ENCODE assay signal across 4 cellular contexts in the genomic region with DNA sequence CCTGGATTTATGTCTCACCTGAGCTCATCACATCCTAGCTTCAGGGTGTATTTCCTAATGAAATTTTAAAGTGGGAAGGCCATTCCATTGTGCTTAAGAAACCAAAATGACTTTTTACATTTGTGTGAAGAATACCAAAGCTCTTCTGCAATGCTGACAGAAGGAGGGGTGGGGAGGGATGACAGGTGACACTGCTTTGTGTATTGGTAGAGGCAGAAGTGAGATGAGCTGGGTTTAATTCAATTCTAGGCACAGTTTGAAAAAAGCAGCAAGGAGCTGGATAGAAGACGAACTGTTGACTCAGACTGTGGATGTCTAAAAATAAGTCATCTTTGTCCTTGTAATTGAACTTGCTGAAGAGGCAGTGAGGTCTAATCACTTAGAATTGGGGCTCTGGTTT.
"Had no signal": no experiment of that assay in that cellular context is flagged by ENCODE, and none has a peak within 500 bp of the region (broad histone marks: within the 10 kb centered on the region; RNA-seq: fewer than 3 reads in every experiment).

No MANE protein-coding gene starts in this region.

- H3K27ac Mint-ChIP-seq: IgD-negative memory B cell had no signal

- H3K4me1 Mint-ChIP-seq: IgD-negative memory B cell had no signal

- DNase-seq: IMR-90, KBM-7, KG1 had no signal

- H3K36me3 Mint-ChIP-seq: IgD-negative memory B cell had no signal

- H3K27me3 Mint-ChIP-seq: IgD-negative memory B cell had no signal

- H3K4me3 Mint-ChIP-seq: IgD-negative memory B cell had no signal
